ENCODE assay signal across 24 cellular contexts in the genomic region with DNA sequence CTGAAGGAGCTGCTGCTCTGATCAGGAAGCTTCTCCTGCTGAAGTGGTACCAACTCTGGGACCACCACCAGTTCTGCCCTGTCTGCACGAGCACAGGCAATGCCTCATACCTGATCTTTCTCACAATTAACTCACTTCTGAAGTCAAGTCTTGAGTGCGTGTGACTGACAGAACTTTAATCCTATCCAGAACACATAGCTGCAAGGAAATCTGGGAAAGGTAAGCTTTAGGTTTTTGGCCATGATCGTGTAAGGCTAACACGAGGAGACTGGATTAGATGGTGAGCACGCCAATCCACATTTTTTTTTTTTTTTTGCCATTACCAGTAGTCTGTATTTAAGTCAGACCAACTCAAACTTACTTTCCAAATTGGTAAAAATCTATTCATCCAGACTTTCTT.
DNase-seq lines count a peak whose midpoint lies in the region; ATAC-seq, FAIRE-seq and TF ChIP-seq lines count a peak whose summit lies in the region.
"Had no signal": no experiment of that assay in that cellular context is flagged by ENCODE, and none has a peak within 500 bp of the region (broad histone marks: within the 10 kb centered on the region; RNA-seq: fewer than 3 reads in every experiment).

No MANE protein-coding gene starts in this region.

- peaks cover 8% of the 10 kb centered on the region for H3K4me1 Mint-ChIP-seq in astrocyte (ENCODE audit: low read depth, unreplicated experiment)

- H3K36me3 ChIP-seq in IMR-90 (ENCODE audit: control insufficient read depth, insufficient read depth, low read length) (no peaks in the 10 kb centered on the region), SK-N-SH (replicated peaks in 1 of 2; ENCODE audit: control insufficient read depth in 1 of 2, insufficient read depth in 2 of 2, low read length in 1 of 2) (no peaks in the 10 kb centered on the region), astrocyte (ENCODE audit: insufficient read depth, low read length) (no peaks in the 10 kb centered on the region), smooth muscle cell (ENCODE audit: low read depth) (no peaks in the 10 kb centered on the region)
- H3K36me3 ChIP-seq: BE2C; BLaER1 treated with 17β-estradiol and CSF1 and Interleukin-3, amounts not matched to agents 10 nM and 100 nM had no signal

- H3K79me2 ChIP-seq in SK-N-SH (ENCODE audit: insufficient read depth) (no peaks in the 10 kb centered on the region), astrocyte (ENCODE audit: insufficient read depth, low read length) (no peaks in the 10 kb centered on the region), smooth muscle cell (ENCODE audit: low read depth) (no peaks in the 10 kb centered on the region)

- DNase-seq in IMR-90 (no peak), SK-N-SH (no peak), astrocyte (ENCODE audit: low read depth) (no peak), smooth muscle cell (lab: John Stamatoyannopoulos, UW; ENCODE audit: unreplicated experiment) (no peak), NCI-H82 treated with DMSO at 0.1 percent for 48 hours (lab: John Stamatoyannopoulos, UW; ENCODE audit: unreplicated experiment) (no peak), globus pallidus (ENCODE audit: low spot score) (no peak)
- no peak for DNase-seq in activated CD4-positive, alpha-beta T cell treated with anti-CD3 and anti-CD28 coated beads for 48 hours
- DNase-seq: ACHN; AML-193; BE2C; Calu3; CD4-positive, alpha-beta memory T cell; COR-L47; DMS53; DMS79 treated with DMSO at 0.1 percent for 48 hours; GF-D8; GOT3; H7; HCEC 1CT had no signal

- no peak overlapping the region for H2AK5ac ChIP-seq in IMR-90 (ENCODE audit: low read depth, low read length)

- dilution Hi-C loops in IMR-90 (cut with HindIII; ENCODE audit: low sequenced_read_pairs, unreplicated experiment), result loop anchor here (10.0 kb wide), 1 partner anchor 458 kb away; no protein-coding TSS in a partner anchor

- H3K27me3 Mint-ChIP-seq in astrocyte (ENCODE audit: low read depth, unreplicated experiment), result no peaks in the 10 kb centered on the region

- H2AFZ ChIP-seq in IMR-90 (replicated peaks; ENCODE audit: low read length, poor library complexity) (no peak overlapping the region), SK-N-SH (ENCODE audit: low read depth) (no peak overlapping the region), astrocyte (ENCODE audit: low read depth, low read length) (no peak overlapping the region), smooth muscle cell (ENCODE audit: low read depth) (no peak overlapping the region)

- H3K56ac ChIP-seq in IMR-90 (ENCODE audit: extremely low read depth, insufficient read depth, low read length), result no peak overlapping the region

- intact Hi-C loops in IMR-90 (cut with micrococcal nuclease), result loop anchor here (10.0 kb wide), 1 partner anchor 198 kb away; no protein-coding TSS in a partner anchor

- H2BK15ac ChIP-seq in IMR-90 (ENCODE audit: low read depth, low read length), result 0 out of 3 replicates have a peak overlapping the region, but pooled peaks have one; percentile 7

- TF ChIP-seq CTCF in IMR-90 (conservative IDR thresholded peaks at IDR 0.05; ENCODE audit: low read depth, low read length), result no peak
- TF ChIP-seq CTCF in SK-N-SH (IDR thresholded peaks at IDR 0.05), result no peak
- TF ChIP-seq CTCF in astrocyte (IDR thresholded peaks at IDR 0.05; ENCODE audit: insufficient read depth, low read depth, low read length), result no peak
- no peak for TF ChIP-seq CTCF in smooth muscle cell (IDR thresholded peaks at IDR 0.05; ENCODE audit: borderline replicate concordance, insufficient read depth, poor library complexity, severe bottlenecking)

- no peak overlapping the region for H4K91ac ChIP-seq in IMR-90 (ENCODE audit: insufficient read depth, low read depth, low read length)

- POLR2A ChIA-PET in IMR-90 (lab: Charles Lee; ENCODE audit: unreplicated experiment) (no interaction called here), SK-N-SH (lab: Yijun Ruan, JAX) (no interaction called here)

- H3K9me3 ChIP-seq in IMR-90 (ENCODE audit: control insufficient read depth, insufficient read depth, low read length) (no peaks in the 10 kb centered on the region), SK-N-SH (no peaks in the 10 kb centered on the region), astrocyte (ENCODE audit: insufficient read depth, low read depth, low read length) (no peaks in the 10 kb centered on the region), smooth muscle cell (replicated peaks; ENCODE audit: low read depth) (no peaks in the 10 kb centered on the region)
- H3K9me3 ChIP-seq: A549; BE2C; BLaER1 treated with 17β-estradiol and CSF1 and Interleukin-3, amounts not matched to agents 10 nM and 100 nM had no signal

- H3K27ac ChIP-seq in IMR-90 (ENCODE audit: insufficient read depth, low read length), result no peak overlapping the region
- H3K27ac ChIP-seq in SK-N-SH (ENCODE audit: low read depth in 2 of 2, low read length in 1 of 2), result peak overlapping the region; percentile 62 to 72; a peak in 3 of 4 replicates
- no peak overlapping the region for H3K27ac ChIP-seq in astrocyte (ENCODE audit: low read depth, low read length)
- peak overlapping the region; percentile 3 for H3K27ac ChIP-seq in smooth muscle cell (ENCODE audit: low read depth)
- H3K27ac ChIP-seq: A549; BLaER1 treated with 17β-estradiol and CSF1 and Interleukin-3, amounts not matched to agents 10 nM and 100 nM had no signal

- no peak overlapping the region for H3K4me3 Mint-ChIP-seq in astrocyte (ENCODE audit: unreplicated experiment)
- H3K4me3 Mint-ChIP-seq: CD4-positive, alpha-beta memory T cell had no signal

- H3K18ac ChIP-seq in IMR-90 (ENCODE audit: low read depth, low read length), result no peak overlapping the region

- no peak overlapping the region for H3K23ac ChIP-seq in IMR-90 (ENCODE audit: low read depth, low read length)

- no TSS peak for BruUV-seq in IMR-90 (replicated peaks; lab: Mats Ljungman, UMichigan)

- H3K27me3 ChIP-seq in IMR-90 (ENCODE audit: control insufficient read depth, insufficient read depth, low read length) (no peaks in the 10 kb centered on the region), SK-N-SH (ENCODE audit: insufficient read depth) (no peaks in the 10 kb centered on the region), astrocyte (ENCODE audit: insufficient read depth, low read length) (no peaks in the 10 kb centered on the region), smooth muscle cell (ENCODE audit: low read depth) (no peaks in the 10 kb centered on the region)
- H3K27me3 ChIP-seq: BE2C; BLaER1 treated with 17β-estradiol and CSF1 and Interleukin-3, amounts not matched to agents 10 nM and 100 nM had no signal

- CTCF ChIA-PET in IMR-90 (lab: Yijun Ruan, JAX), result interaction anchor here (0.6 to 4.4 kb wide), 3 partner anchors 16 to 477 kb away, joined by 4 to 32 read pairs (median 5); no protein-coding TSS in a partner anchor
- CTCF ChIA-PET in SK-N-SH (lab: Yijun Ruan, JAX), result interaction anchor here (1.4 to 11.6 kb wide), 6 partner anchors 16 to 530 kb away, joined by 3 to 207 read pairs (median 23); no protein-coding TSS in a partner anchor

- H3K36me3 Mint-ChIP-seq in astrocyte (ENCODE audit: low read depth, unreplicated experiment), result no peaks in the 10 kb centered on the region
- H3K36me3 Mint-ChIP-seq: CD4-positive, alpha-beta memory T cell had no signal

- no peaks in the 10 kb centered on the region for H3K9me1 ChIP-seq in IMR-90 (ENCODE audit: insufficient read depth, low read length)

- no peak overlapping the region for H2BK20ac ChIP-seq in IMR-90 (ENCODE audit: low read depth, low read length)

- peak; percentile 72 for FAIRE-seq in astrocyte (lab: Jason Lieb, UNC)
- FAIRE-seq: A549, GM12891, GM18507 had no signal

- 0 out of 2 replicates have a peak overlapping the region, but pooled peaks have one; percentile 11 for H3K14ac ChIP-seq in IMR-90 (replicated peaks; ENCODE audit: low read depth, low read length)

- in situ Hi-C loops in IMR-90 (cut with MboI; ENCODE audit: low sequenced_read_pairs), result no loop called here

- H3K4me1 ChIP-seq in IMR-90 (ENCODE audit: control insufficient read depth, insufficient read depth, low read length) (no peaks in the 10 kb centered on the region; the same call in 1 of the 2 replicates), SK-N-SH (ENCODE audit: control insufficient read depth in 1 of 2, insufficient read depth in 2 of 2, low read depth in 1 of 2, low read length in 1 of 2) (peaks cover 10 to 11% of the 10 kb centered on the region in 2 experiments; a peak in 3 of 4 replicates), astrocyte (ENCODE audit: insufficient read depth, low read length) (no peaks in the 10 kb centered on the region), smooth muscle cell (ENCODE audit: low read depth) (no peaks in the 10 kb centered on the region)
- H3K4me1 ChIP-seq: BE2C had no signal

- no peak for TF ChIP-seq RAD21 in IMR-90 (IDR thresholded peaks at IDR 0.05; ENCODE audit: low read length)
- no peak for TF ChIP-seq RAD21 in SK-N-SH (IDR thresholded peaks at IDR 0.05; ENCODE audit: low read length)

- no peak for ATAC-seq in IMR-90 (ENCODE audit: low read depth)
- no peak for ATAC-seq in GM18858 (IDR thresholded peaks at IDR 0.05; ENCODE audit: unreplicated experiment)
- ATAC-seq: A549 had no signal

- H3K4me2 ChIP-seq in IMR-90 (ENCODE audit: low read depth, low read length) (no peak overlapping the region), SK-N-SH (no peak overlapping the region), astrocyte (ENCODE audit: low read length) (no peak overlapping the region), smooth muscle cell (no peak overlapping the region)
- H3K4me2 ChIP-seq: A549; BLaER1 treated with 17β-estradiol and CSF1 and Interleukin-3, amounts not matched to agents 10 nM and 100 nM had no signal

- H3K4ac ChIP-seq in IMR-90 (ENCODE audit: low read depth, low read length), result no peak overlapping the region

- H3K9ac ChIP-seq in IMR-90 (ENCODE audit: low read depth, low read length) (no peak overlapping the region), SK-N-SH (no peak overlapping the region), astrocyte (ENCODE audit: low read length) (no peak overlapping the region), smooth muscle cell (ENCODE audit: low read depth) (no peak overlapping the region)
- H3K9ac ChIP-seq: BLaER1 treated with 17β-estradiol and CSF1 and Interleukin-3, amounts not matched to agents 10 nM and 100 nM had no signal

- H3K4me3 ChIP-seq in IMR-90 (ENCODE audit: insufficient read depth, low read depth, low read length) (no peak overlapping the region), SK-N-SH (ENCODE audit: low read depth in 2 of 2, low read length in 1 of 2) (no peak overlapping the region), astrocyte (ENCODE audit: insufficient read depth, low read depth, low read length) (no peak overlapping the region), smooth muscle cell (no peak overlapping the region)
- H3K4me3 ChIP-seq: A549; BLaER1 treated with 17β-estradiol and CSF1 and Interleukin-3, amounts not matched to agents 10 nM and 100 nM had no signal

- peak overlapping the region; percentile 48; the same call in 1 of the 2 replicates for H2BK120ac ChIP-seq in IMR-90 (ENCODE audit: low read depth, low read length)

- no peak overlapping the region for H4K8ac ChIP-seq in IMR-90 (ENCODE audit: low read depth in 2 of 2, low read length in 2 of 2)

- no peaks in the 10 kb centered on the region for H3K9me2 ChIP-seq in SK-N-SH

- no peak for TF ChIP-seq EP300 in SK-N-SH (IDR thresholded peaks at IDR 0.05; ENCODE audit: borderline replicate concordance in 1 of 2, low read depth in 1 of 2, low read length in 1 of 2)

- H3K27ac Mint-ChIP-seq in astrocyte (ENCODE audit: unreplicated experiment), result no peak overlapping the region
- H3K27ac Mint-ChIP-seq: CD4-positive, alpha-beta memory T cell had no signal

- H3F3A ChIP-seq in SK-N-SH (replicated peaks; ENCODE audit: insufficient read depth) (peaks cover 9% of the 10 kb centered on the region), smooth muscle cell (ENCODE audit: low read depth) (no peaks in the 10 kb centered on the region)

- H3K9me3 Mint-ChIP-seq in astrocyte (ENCODE audit: unreplicated experiment), result peaks cover 2% of the 10 kb centered on the region
- H3K9me3 Mint-ChIP-seq: CD4-positive, alpha-beta memory T cell had no signal

- no peak overlapping the region for H2BK5ac ChIP-seq in IMR-90 (ENCODE audit: low read depth, low read length, poor library complexity, severe bottlenecking)

- H4K20me1 ChIP-seq in IMR-90 (ENCODE audit: insufficient read depth, low read length) (no peaks in the 10 kb centered on the region), SK-N-SH (ENCODE audit: insufficient read depth) (no peaks in the 10 kb centered on the region), astrocyte (ENCODE audit: insufficient read depth, low read length) (no peaks in the 10 kb centered on the region), smooth muscle cell (ENCODE audit: low read depth) (no peaks in the 10 kb centered on the region)
- H4K20me1 ChIP-seq: BLaER1 treated with 17β-estradiol and CSF1 and Interleukin-3, amounts not matched to agents 10 nM and 100 nM had no signal

- H2AK9ac ChIP-seq in IMR-90 (replicated peaks; ENCODE audit: low read depth, low read length, poor library complexity), result no peak overlapping the region

- WGBS in IMR-90 (ENCODE audit: extremely low coverage in 2 of 2, insufficient read length in 1 of 2), 2 experiments, result 100% methylated on average over 1 of the region's 5 CpGs; no CpG with 5 or more reads in 1 of the 2 experiments
- 93% methylated on average over 5 of the region's 5 CpGs for WGBS in SK-N-SH (ENCODE audit: low lambda C conversion rate)
- WGBS in smooth muscle cell (ENCODE audit: low lambda C conversion rate), result 62% methylated on average over 5 of the region's 5 CpGs

- no peak for TF ChIP-seq POLR2A in IMR-90 (IDR thresholded peaks at IDR 0.05; ENCODE audit: low read depth, low read length)

- no peaks in the 10 kb centered on the region for H3K79me1 ChIP-seq in IMR-90 (ENCODE audit: low read depth in 1 of 2, low read length in 2 of 2)

- no peak overlapping the region for H4K5ac ChIP-seq in IMR-90 (ENCODE audit: low read depth, low read length)

Comparison
In these comparisons a context has a peak if more than half of its experiments do, and no peak if none do; other contexts are left out.
1. H3K27ac ChIP-seq: peak in SK-N-SH (2 of 2) and smooth muscle cell (single experiment); none in IMR-90 (single experiment) and astrocyte (single experiment).